8 cellular contexts compared by ENCODE assay signal in the genomic region with DNA sequence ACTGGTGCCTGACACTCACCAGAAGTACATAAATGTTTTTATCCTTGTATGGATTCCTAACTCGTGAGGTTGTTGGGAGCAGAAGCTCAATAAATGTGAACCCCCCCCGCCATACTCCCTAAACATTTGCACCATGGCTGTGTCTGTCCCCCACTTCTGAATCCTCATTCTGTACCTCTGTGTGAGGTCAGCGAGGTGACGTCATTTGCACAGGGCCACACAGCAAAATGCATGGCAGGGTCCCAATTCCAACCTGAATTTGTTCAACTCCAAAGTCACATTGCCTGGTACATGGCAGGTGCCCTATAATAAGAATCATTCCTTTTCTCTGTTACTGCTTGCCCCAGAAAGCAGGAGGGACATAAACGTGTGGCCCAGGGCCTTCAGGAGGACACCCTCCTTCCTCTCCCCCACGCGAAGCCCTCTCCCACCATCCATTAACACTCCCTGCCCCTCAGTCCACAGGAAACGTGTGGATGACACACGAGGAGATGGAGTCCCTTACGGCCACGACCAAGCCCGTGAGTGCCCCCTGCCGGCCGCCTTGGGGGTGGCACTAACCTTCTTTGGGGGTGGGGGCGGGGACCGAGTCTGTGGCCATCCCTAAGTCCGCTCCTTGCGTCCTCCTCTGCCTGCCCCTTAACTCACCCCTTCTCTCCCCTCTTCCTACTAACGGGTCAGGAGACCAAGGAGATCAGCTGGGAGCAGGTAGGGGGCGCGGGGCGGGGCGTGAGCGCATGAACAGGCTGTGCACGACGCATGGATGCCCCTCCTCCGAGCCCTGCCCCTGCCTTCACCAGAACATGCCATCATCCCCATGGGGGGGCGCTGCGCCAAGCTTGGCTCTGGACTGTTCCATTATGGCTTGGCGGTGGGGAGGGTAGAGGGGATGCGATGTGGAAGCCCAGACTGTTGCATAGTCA. TPM values are rescaled to one million over a fixed set of nuclear protein-coding genes. Genes with fewer than 3 reads are reported as not detected.
DNase-seq lines count a peak whose midpoint lies in the region; ATAC-seq and TF ChIP-seq lines count a peak whose summit lies in the region.

No MANE protein-coding gene starts in this region.

- peak overlapping the region; percentile 3 for H3K4me3 ChIP-seq in effector memory CD4-positive, alpha-beta T cell (ENCODE audit: insufficient read depth, low read depth, low read length, poor library complexity, severe bottlenecking)

- H3K9me3 ChIP-seq in effector memory CD4-positive, alpha-beta T cell (ENCODE audit: control insufficient read depth, low read length), result no peaks in the 10 kb centered on the region

- intact Hi-C loops in activated CD8-positive, alpha-beta T cell treated with anti-CD3 and anti-CD28 coated beads for 36 hours (cut with micrococcal nuclease), result loop anchor here (5.0 kb wide), 1 partner anchor 48 kb away; no protein-coding TSS in a partner anchor

- H3K27me3 Mint-ChIP-seq in activated CD8-positive, alpha-beta T cell treated with anti-CD3 and anti-CD28 coated beads for 36 hours, result peaks cover 50% of the 10 kb centered on the region
- peaks cover 41% of the 10 kb centered on the region for H3K27me3 Mint-ChIP-seq in memory B cell

- peak overlapping the region; percentile 49 for H3K4me3 Mint-ChIP-seq in activated CD8-positive, alpha-beta T cell treated with anti-CD3 and anti-CD28 coated beads for 36 hours
- no peak overlapping the region for H3K4me3 Mint-ChIP-seq in memory B cell

- CTCF ChIA-PET in activated CD8-positive, alpha-beta T cell treated with anti-CD3 and anti-CD28 coated beads for 36 hours (lab: Charles Lee), result interaction anchor here (0.6 to 6.2 kb wide), 23 partner anchors 13 to 1428 kb away, joined by 3 to 36 read pairs (median 4); partner anchors contain the start of genes GYS1, LIN7B and RUVBL2

- peaks cover 27% of the 10 kb centered on the region for H3K4me1 Mint-ChIP-seq in activated CD8-positive, alpha-beta T cell treated with anti-CD3 and anti-CD28 coated beads for 36 hours (ENCODE audit: low read depth)
- H3K4me1 Mint-ChIP-seq in memory B cell, result peaks cover 20% of the 10 kb centered on the region

- peaks cover 34% of the 10 kb centered on the region for H3K27me3 ChIP-seq in effector memory CD4-positive, alpha-beta T cell (replicated peaks; ENCODE audit: control insufficient read depth, insufficient read depth, low read length, poor library complexity, severe bottlenecking)

- peak; percentile 96 for TF ChIP-seq CTCF in activated CD8-positive, alpha-beta T cell treated with anti-CD3 and anti-CD28 coated beads for 36 hours (IDR thresholded peaks at IDR 0.05)

- no peaks in the 10 kb centered on the region for H3K36me3 Mint-ChIP-seq in activated CD8-positive, alpha-beta T cell treated with anti-CD3 and anti-CD28 coated beads for 36 hours (ENCODE audit: low read depth)
- peaks cover 4% of the 10 kb centered on the region for H3K36me3 Mint-ChIP-seq in memory B cell

- DNase-seq in NCI-H1436 (lab: John Stamatoyannopoulos, UW), result peak; percentile 82
- DNase-seq in NCI-H1436 treated with DMSO at 0.1 percent for 48 hours (lab: John Stamatoyannopoulos, UW), result no peak
- DNase-seq in NCI-H2196 treated with DMSO at 0.1 percent for 48 hours (lab: John Stamatoyannopoulos, UW; ENCODE audit: unreplicated experiment), result peak; percentile 42
- DNase-seq in activated CD8-positive, alpha-beta T cell treated with anti-CD3 and anti-CD28 coated beads for 36 hours, result peak; percentile 89
- peak; percentile 57 to 71 (median 62) for DNase-seq in effector memory CD4-positive, alpha-beta T cell
- DNase-seq in memory B cell (ENCODE audit: low spot score in 2 of 2), result peak; percentile 68 to 80
- DNase-seq in stimulated activated CD8-positive, alpha-beta memory T cell treated with anti-CD3 and anti-CD28 coated beads, Interleukin-12 subunit alpha, Interleukin-12 subunit beta, amount 100 ng/mL, for 4 hours (ENCODE audit: low read depth), result peak; percentile 56

- H3K9me3 Mint-ChIP-seq in activated CD8-positive, alpha-beta T cell treated with anti-CD3 and anti-CD28 coated beads for 36 hours, result no peaks in the 10 kb centered on the region
- no peaks in the 10 kb centered on the region for H3K9me3 Mint-ChIP-seq in memory B cell

- peaks cover 28% of the 10 kb centered on the region for H3K4me1 ChIP-seq in effector memory CD4-positive, alpha-beta T cell (ENCODE audit: control insufficient read depth, insufficient read depth, low read length, poor library complexity, severe bottlenecking)

- ATAC-seq in activated CD8-positive, alpha-beta T cell treated with anti-CD3 and anti-CD28 coated beads for 36 hours, result peak; percentile 70
- ATAC-seq in memory B cell (ENCODE audit: low read depth) (peak; percentile 46), GM19324 (IDR thresholded peaks at IDR 0.05; ENCODE audit: low FRiP score, unreplicated experiment) (no peak)

- H3K36me3 ChIP-seq in effector memory CD4-positive, alpha-beta T cell (ENCODE audit: control insufficient read depth, insufficient read depth, low read length), result no peaks in the 10 kb centered on the region

- peak overlapping the region; percentile 62 for H3K27ac Mint-ChIP-seq in activated CD8-positive, alpha-beta T cell treated with anti-CD3 and anti-CD28 coated beads for 36 hours
- H3K27ac Mint-ChIP-seq in memory B cell, result no peak overlapping the region

- POLR2A ChIA-PET in activated CD8-positive, alpha-beta T cell treated with anti-CD3 and anti-CD28 coated beads for 36 hours (lab: Charles Lee), result interaction anchor here (0.8 to 0.9 kb wide), 2 partner anchors 48 to 146 kb away, joined by 4 read pairs; no protein-coding TSS in a partner anchor

- no peak overlapping the region for H3K27ac ChIP-seq in effector memory CD4-positive, alpha-beta T cell (ENCODE audit: insufficient read depth, low read length, poor library complexity, severe bottlenecking)

RNA-seq across cellular contexts. Expression of gene HRC, which starts 9.4 kb away (rescaled TPM):
- total RNA-seq in activated CD8-positive, alpha-beta T cell treated with anti-CD3 and anti-CD28 coated beads for 36 hours, result not detected

RNA-seq across cellular contexts. Expression of gene TRPM4, which starts 11.8 kb away (rescaled TPM):
- under 1 TPM; 0.40 to 0.54 TPM for total RNA-seq in activated CD8-positive, alpha-beta T cell treated with anti-CD3 and anti-CD28 coated beads for 36 hours

RNA-seq across cellular contexts. Expression of gene PPFIA3, which starts 26.4 kb away (rescaled TPM):
- 1 to 10 TPM; 3.9 to 5.1 TPM for total RNA-seq in activated CD8-positive, alpha-beta T cell treated with anti-CD3 and anti-CD28 coated beads for 36 hours

RNA-seq across cellular contexts. Expression of gene C19orf73, which starts 26.8 kb away (rescaled TPM):
- 1 to 10 TPM; 1.5 to 2.0 TPM for total RNA-seq in activated CD8-positive, alpha-beta T cell treated with anti-CD3 and anti-CD28 coated beads for 36 hours

RNA-seq across cellular contexts. Expression of gene LIN7B, which starts 31.6 kb away (rescaled TPM):
- 1 to 10 TPM; 2.1 to 4.4 TPM for total RNA-seq in activated CD8-positive, alpha-beta T cell treated with anti-CD3 and anti-CD28 coated beads for 36 hours
